Comparison of ENCODE assay signal across 25 cellular contexts in the genomic region with DNA sequence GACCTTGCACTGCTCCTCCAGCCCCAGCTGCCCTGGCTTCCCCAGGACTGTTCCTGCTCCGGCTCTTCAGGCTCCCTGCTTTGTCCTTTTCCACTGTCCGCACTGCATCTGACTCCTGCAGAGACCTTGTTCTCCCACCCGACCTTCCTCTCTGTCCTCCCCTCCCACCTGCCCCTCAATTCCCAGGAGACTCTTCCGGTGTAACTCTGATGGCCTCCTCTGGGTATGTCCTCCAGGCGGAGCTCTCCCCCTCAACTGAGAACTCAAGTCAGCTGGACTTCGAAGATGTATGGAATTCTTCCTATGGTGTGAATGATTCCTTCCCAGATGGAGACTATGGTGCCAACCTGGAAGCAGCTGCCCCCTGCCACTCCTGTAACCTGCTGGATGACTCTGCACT. TPM values are rescaled to one million over a fixed set of nuclear protein-coding genes. Genes with fewer than 3 reads are reported as not detected.
DNase-seq lines count a peak whose midpoint lies in the region; ATAC-seq and TF ChIP-seq lines count a peak whose summit lies in the region.
"Had no signal": no experiment of that assay in that cellular context is flagged by ENCODE, and none has a peak within 500 bp of the region (broad histone marks: within the 10 kb centered on the region; RNA-seq: fewer than 3 reads in every experiment).

No MANE protein-coding gene starts in this region.

- BruUV-seq in MCF 10A (replicated peaks; lab: Mats Ljungman, UMichigan) (no TSS peak), mammary epithelial cell (replicated peaks; lab: Mats Ljungman, UMichigan) (no TSS peak)

- no peaks in the 10 kb centered on the region for H3K9me3 Mint-ChIP-seq in MCF 10A (ENCODE audit: unreplicated experiment)
- H3K9me3 Mint-ChIP-seq in neural progenitor cell: no peaks in the 10 kb centered on the region
- H3K9me3 Mint-ChIP-seq in activated CD8-positive, alpha-beta T cell treated with anti-CD3 and anti-CD28 coated beads, Interleukin-2, amount 10 ng/mL, durations not matched to agents 7 days and 5 days (ENCODE audit: insufficient read depth): no peaks in the 10 kb centered on the region
- H3K9me3 Mint-ChIP-seq: CD4-positive, alpha-beta T cell; stimulated activated naive CD8-positive, alpha-beta T cell treated with anti-CD3 and anti-CD28 coated beads, Interleukin-15, amount 100 ng/mL, for 72 hours had no signal

- H3K27ac Mint-ChIP-seq in MCF 10A (ENCODE audit: low read depth, unreplicated experiment) (peak overlapping the region; percentile 36), neural progenitor cell (no peak overlapping the region)
- H3K27ac Mint-ChIP-seq in activated CD8-positive, alpha-beta T cell treated with anti-CD3 and anti-CD28 coated beads, Interleukin-2, amount 10 ng/mL, durations not matched to agents 7 days and 5 days: no peak overlapping the region
- H3K27ac Mint-ChIP-seq: CD4-positive, alpha-beta T cell had no signal

- no peak overlapping the region for H3K4me3 Mint-ChIP-seq in MCF 10A (ENCODE audit: unreplicated experiment)
- no peak overlapping the region for H3K4me3 Mint-ChIP-seq in neural progenitor cell
- H3K4me3 Mint-ChIP-seq in activated CD8-positive, alpha-beta T cell treated with anti-CD3 and anti-CD28 coated beads, Interleukin-2, amount 10 ng/mL, durations not matched to agents 7 days and 5 days: no peak overlapping the region
- H3K4me3 Mint-ChIP-seq: CD4-positive, alpha-beta T cell; naive thymus-derived CD4-positive, alpha-beta T cell had no signal

- CTCF ChIA-PET in MCF 10A (lab: Yijun Ruan, JAX): interaction anchor here (0.6 to 17.2 kb wide), 10 partner anchors 7 to 686 kb away, joined by 3 to 386 read pairs (median 4); a partner anchor contains a TSS
- CTCF ChIA-PET in mammary epithelial cell (lab: Charles Lee; ENCODE audit: low non-redundant PET): no interaction called here
- CTCF ChIA-PET in activated CD8-positive, alpha-beta T cell treated with anti-CD3 and anti-CD28 coated beads, Interleukin-2, amount 10 ng/mL, durations not matched to agents 7 days and 5 days (lab: Charles Lee): interaction anchor here (1.1 to 1.5 kb wide), 2 partner anchors 9 to 72 kb away, joined by 5 read pairs; no protein-coding TSS in a partner anchor

- H3K4me2 ChIP-seq in mammary epithelial cell (ENCODE audit: insufficient read depth, low read depth, low read length): no peak overlapping the region
- no peak overlapping the region for H3K4me2 ChIP-seq in neural progenitor cell
- H3K4me2 ChIP-seq: PC-9 had no signal

- H3K9ac ChIP-seq in mammary epithelial cell (ENCODE audit: insufficient read depth, low read length) (no peak overlapping the region), neural progenitor cell (no peak overlapping the region)

- WGBS in mammary epithelial cell (ENCODE audit: low coverage, missing lambda C conversion rate): 66% methylated on average over 4 of the region's 6 CpGs

- DNase-seq in MCF 10A (ENCODE audit: unreplicated experiment) (no peak), mammary epithelial cell (no peak), erythroblast (lab: John Stamatoyannopoulos, UW) (peak; percentile 49 to 63), neural progenitor cell (ENCODE audit: low spot score) (peak; percentile 39), uterus (no peak), cerebellar cortex (ENCODE audit: low spot score) (no peak)
- DNase-seq in activated CD8-positive, alpha-beta T cell treated with anti-CD3 and anti-CD28 coated beads, Interleukin-2, amount 10 ng/mL, durations not matched to agents 7 days and 5 days: no peak
- DNase-seq: activated gamma-delta T cell; activated T-cell treated with anti-CD3 and anti-CD28 coated beads, Interleukin-2, amount 50 U/mL, for 1 hour; brain microvascular endothelial cell; CD4-positive, alpha-beta T cell; cortex of kidney; KG1; naive thymus-derived CD4-positive, alpha-beta T cell; NCI-H1417 treated with DMSO at 0.1 percent for 48 hours; NCI-H2107; NCI-H446 treated with DMSO at 0.1 percent for 48 hours; PC-9; Right ventricle myocardium superior; stimulated activated naive CD8-positive, alpha-beta T cell treated with anti-CD3 and anti-CD28 coated beads, Interleukin-15, amount 100 ng/mL, for 72 hours; transverse colon had no signal

- intact Hi-C loops in MCF 10A (cut with micrococcal nuclease) (no loop called here), mammary epithelial cell (cut with micrococcal nuclease) (no loop called here), uterus (cut with DNase I; ENCODE audit: low total_unique reads) (no loop called here)

- TF ChIP-seq POLR2A in erythroblast (IDR thresholded peaks at IDR 0.05; ENCODE audit: low read length) (no peak), uterus (IDR thresholded peaks at IDR 0.05) (no peak)

- no peaks in the 10 kb centered on the region for H3F3A ChIP-seq in neural progenitor cell (ENCODE audit: low read depth)

- TF ChIP-seq CTCF in MCF 10A (IDR thresholded peaks at IDR 0.05; ENCODE audit: unreplicated experiment) (no peak), mammary epithelial cell (conservative IDR thresholded peaks at IDR 0.05 in 1 of 2, IDR thresholded peaks at IDR 0.05 in 1 of 2; ENCODE audit: extremely low read depth in 1 of 2, insufficient read depth in 1 of 2, low read depth in 1 of 2, low read length in 2 of 2) (no peak), neural progenitor cell (IDR thresholded peaks at IDR 0.05) (peak; percentile 29), uterus (IDR thresholded peaks at IDR 0.05) (no peak)

- in situ Hi-C loops in mammary epithelial cell (cut with MboI; ENCODE audit: low sequenced_read_pairs in 2 of 2): no loop called here

- no peak overlapping the region for H2AFZ ChIP-seq in mammary epithelial cell (ENCODE audit: low read depth, low read length)
- no peak overlapping the region for H2AFZ ChIP-seq in neural progenitor cell (replicated peaks)
- H2AFZ ChIP-seq: PC-9 had no signal

- H3K36me3 ChIP-seq in mammary epithelial cell (ENCODE audit: insufficient read depth, low read length): no peaks in the 10 kb centered on the region
- H3K36me3 ChIP-seq in neural progenitor cell: no peaks in the 10 kb centered on the region
- H3K36me3 ChIP-seq in uterus: no peaks in the 10 kb centered on the region
- H3K36me3 ChIP-seq: brain microvascular endothelial cell, transverse colon had no signal

- no peaks in the 10 kb centered on the region for H3K9me3 ChIP-seq in mammary epithelial cell (replicated peaks; ENCODE audit: insufficient read depth, low read length)
- H3K9me3 ChIP-seq in neural progenitor cell (ENCODE audit: low read depth): no peaks in the 10 kb centered on the region
- H3K9me3 ChIP-seq in uterus: no peaks in the 10 kb centered on the region
- H3K9me3 ChIP-seq: transverse colon had no signal

- H3K4me1 ChIP-seq in mammary epithelial cell (ENCODE audit: insufficient read depth, low read length) (no peaks in the 10 kb centered on the region), neural progenitor cell (peaks cover 14% of the 10 kb centered on the region), uterus (no peaks in the 10 kb centered on the region)
- H3K4me1 ChIP-seq: transverse colon had no signal

- H3K36me3 Mint-ChIP-seq in MCF 10A (ENCODE audit: insufficient read depth, unreplicated experiment): peaks cover 60% of the 10 kb centered on the region
- H3K36me3 Mint-ChIP-seq in neural progenitor cell: no peaks in the 10 kb centered on the region
- no peaks in the 10 kb centered on the region for H3K36me3 Mint-ChIP-seq in activated CD8-positive, alpha-beta T cell treated with anti-CD3 and anti-CD28 coated beads, Interleukin-2, amount 10 ng/mL, durations not matched to agents 7 days and 5 days (ENCODE audit: low read depth)
- H3K36me3 Mint-ChIP-seq: naive thymus-derived CD4-positive, alpha-beta T cell had no signal

- H3K27me3 Mint-ChIP-seq in MCF 10A (ENCODE audit: insufficient read depth, unreplicated experiment) (no peaks in the 10 kb centered on the region), neural progenitor cell (ENCODE audit: insufficient read depth, low read depth) (peaks cover 23% of the 10 kb centered on the region)
- peaks cover 22% of the 10 kb centered on the region for H3K27me3 Mint-ChIP-seq in activated CD8-positive, alpha-beta T cell treated with anti-CD3 and anti-CD28 coated beads, Interleukin-2, amount 10 ng/mL, durations not matched to agents 7 days and 5 days (ENCODE audit: low read depth)

- no peaks in the 10 kb centered on the region for H3K79me2 ChIP-seq in mammary epithelial cell (ENCODE audit: insufficient read depth, low read length)
- H3K79me2 ChIP-seq in neural progenitor cell (ENCODE audit: low read depth): no peaks in the 10 kb centered on the region

- POLR2A ChIA-PET in MCF 10A (lab: Yijun Ruan, JAX): no interaction called here
- POLR2A ChIA-PET in activated CD8-positive, alpha-beta T cell treated with anti-CD3 and anti-CD28 coated beads, Interleukin-2, amount 10 ng/mL, durations not matched to agents 7 days and 5 days (lab: Charles Lee): no interaction called here

- H3K27me3 ChIP-seq in mammary epithelial cell (ENCODE audit: insufficient read depth, low read length) (peaks cover 1% of the 10 kb centered on the region), neural progenitor cell (peaks cover 5% of the 10 kb centered on the region), uterus (no peaks in the 10 kb centered on the region)
- H3K27me3 ChIP-seq: brain microvascular endothelial cell had no signal

- no peak overlapping the region for H3K27ac ChIP-seq in mammary epithelial cell (ENCODE audit: insufficient read depth, low read depth, low read length)
- H3K27ac ChIP-seq in neural progenitor cell: no peak overlapping the region
- H3K27ac ChIP-seq in uterus: peak overlapping the region; percentile 18 to 27
- H3K27ac ChIP-seq: brain microvascular endothelial cell, PC-9, transverse colon had no signal

- H3K4me3 ChIP-seq in mammary epithelial cell (replicated peaks in 1 of 3; ENCODE audit: insufficient read depth in 1 of 3, low read depth in 2 of 3, low read length in 3 of 3) (no peak overlapping the region), neural progenitor cell (no peak overlapping the region), uterus (peak overlapping the region in 1 of 2 donors; percentile 12)
- H3K4me3 ChIP-seq: PC-9, transverse colon had no signal

- H3K4me1 Mint-ChIP-seq in MCF 10A (ENCODE audit: insufficient read depth, unreplicated experiment) (peaks cover 63% of the 10 kb centered on the region), neural progenitor cell (peaks cover 50% of the 10 kb centered on the region)
- H3K4me1 Mint-ChIP-seq in activated CD8-positive, alpha-beta T cell treated with anti-CD3 and anti-CD28 coated beads, Interleukin-2, amount 10 ng/mL, durations not matched to agents 7 days and 5 days (ENCODE audit: low read depth): peaks cover 6% of the 10 kb centered on the region

- dilution Hi-C loops in mammary epithelial cell (cut with HindIII; ENCODE audit: low sequenced_read_pairs): loop anchor here (25.0 kb wide), 1 partner anchor 682 kb away; no protein-coding TSS in a partner anchor

- no peak for ATAC-seq in HG03342 (IDR thresholded peaks at IDR 0.05; ENCODE audit: unreplicated experiment)
- ATAC-seq in activated CD8-positive, alpha-beta T cell treated with anti-CD3 and anti-CD28 coated beads, Interleukin-2, amount 10 ng/mL, durations not matched to agents 7 days and 5 days: no peak
- ATAC-seq: naive thymus-derived CD4-positive, alpha-beta T cell had no signal

- H4K20me1 ChIP-seq in mammary epithelial cell (ENCODE audit: insufficient read depth, low read length): no peaks in the 10 kb centered on the region
- H4K20me1 ChIP-seq in neural progenitor cell (ENCODE audit: low read depth): no peaks in the 10 kb centered on the region

RNA-seq across cellular contexts. Expression of a gene that starts 0.6 kb away (rescaled TPM):
- 45.6 and 47.6 TPM in 2 replicates for total RNA-seq in MCF 10A (2022)
- not detected for total RNA-seq in mammary epithelial cell
- not detected for polyA plus RNA-seq in mammary epithelial cell
- polyA minus RNA-seq in mammary epithelial cell: not detected
- total RNA-seq in neural progenitor cell (ENCODE audit: low replicate concordance): 0.74 TPM in 1 of 2 replicates, not detected in the other
- 100 to 1,000 TPM in 3 of 4 donors, 10 to 100 TPM in 1; 10.4 to 478 (median 192) TPM for total RNA-seq in uterus
- not detected for total RNA-seq in activated CD8-positive, alpha-beta T cell treated with anti-CD3 and anti-CD28 coated beads, Interleukin-2, amount 10 ng/mL, durations not matched to agents 7 days and 5 days
- total RNA-seq: A172; CD4-positive, alpha-beta T cell; fibroblast of lung; naive thymus-derived CD4-positive, alpha-beta T cell; osteoblast; PC-9 had no signal
- polyA plus RNA-seq: fibroblast of lung; naive thymus-derived CD4-positive, alpha-beta T cell had no signal

RNA-seq across cellular contexts. Expression of a gene that starts 33.8 kb away (rescaled TPM):
- total RNA-seq in MCF 10A (2022): 207 and 222 TPM in 2 replicates
- total RNA-seq in mammary epithelial cell: under 1 TPM in 1 of 2 donors, not detected in 1; 0.67 TPM
- polyA plus RNA-seq in mammary epithelial cell: 0.03 TPM
- not detected for polyA minus RNA-seq in mammary epithelial cell
- total RNA-seq in neural progenitor cell (ENCODE audit: low replicate concordance): 6.9 and 15.3 TPM in 2 replicates
- 1 to 10 TPM in 3 of 4 donors, not detected in 1; 2.7 to 8.8 (median 5.6) TPM for total RNA-seq in uterus
- total RNA-seq in activated CD8-positive, alpha-beta T cell treated with anti-CD3 and anti-CD28 coated beads, Interleukin-2, amount 10 ng/mL, durations not matched to agents 7 days and 5 days: not detected
- total RNA-seq: CD4-positive, alpha-beta T cell; fibroblast of lung; naive thymus-derived CD4-positive, alpha-beta T cell; PC-9 had no signal
- polyA plus RNA-seq: fibroblast of lung; naive thymus-derived CD4-positive, alpha-beta T cell had no signal

Comparison
In these comparisons a context has a peak if more than half of its experiments do, and no peak if none do; other contexts are left out.
1. RNA of a gene that starts 33.8 kb away (total RNA-seq): 207 to 222 TPM in MCF 10A; 6.9 to 15.3 TPM in neural progenitor cell, 2.7 to 8.8 TPM in uterus, 0.67 TPM in mammary epithelial cell and not detected in activated CD8-positive, alpha-beta T cell treated with anti-CD3 and anti-CD28 coated beads, Interleukin-2, amount 10 ng/mL, durations not matched to agents 7 days and 5 days; every median in the first group is over 10 times any median in the second.
2. DNase-seq: peak in erythroblast (2 of 2) and neural progenitor cell (single experiment); none in MCF 10A (single experiment), mammary epithelial cell (single experiment), uterus (0 of 2), activated CD8-positive, alpha-beta T cell treated with anti-CD3 and anti-CD28 coated beads, Interleukin-2, amount 10 ng/mL, durations not matched to agents 7 days and 5 days (single experiment) and cerebellar cortex (single experiment).
3. H3K27ac ChIP-seq: peak in uterus (2 of 2); none in mammary epithelial cell (single experiment) and neural progenitor cell (single experiment).